Comparison of ENCODE assay signal across 34 cellular contexts in genomic region chr1:30169269-30169668, GRCh38.
"Had no signal": no experiment of that assay in that cellular context is flagged by ENCODE, and none has a peak within 500 bp of the region (broad histone marks: within the 10 kb centered on the region; RNA-seq: fewer than 3 reads in every experiment).

No MANE protein-coding gene starts in this region.

- H3K4me1 ChIP-seq: adrenal gland, body of pancreas, colonic mucosa, esophagus squamous epithelium, gastroesophageal sphincter had no signal

- DNase-seq: activated CD4-positive, alpha-beta memory T cell treated with anti-CD3 and anti-CD28 coated beads for 36 hours; activated CD4-positive, alpha-beta T cell treated with anti-CD3 and anti-CD28 coated beads for 36 hours; activated CD4-positive, alpha-beta T cell treated with anti-CD3 and anti-CD28 coated beads, Interleukin-2, amount 10 ng/mL, durations not matched to agents 24 days and 14 days; activated CD4-positive, CD25-positive, alpha-beta regulatory T cell; activated CD4-positive, CD25-positive, alpha-beta regulatory T cell treated with anti-CD3 and anti-CD28 coated beads, Interleukin-2, amount 50 U/mL, for 72 hours; activated CD8-positive, alpha-beta memory T cell treated with anti-CD3 and anti-CD28 coated beads, Interleukin-2, amount 10 ng/mL, durations not matched to agents 7 days and 5 days; activated CD8-positive, alpha-beta memory T cell treated with anti-CD3 and anti-CD28 coated beads, Interleukin-2, amount 50 U/mL, for 4 hours; activated CD8-positive, alpha-beta T cell treated with anti-CD3 and anti-CD28 coated beads, Interleukin-2, amount 10 ng/mL, durations not matched to agents 7 days and 5 days; activated effector memory CD4-positive, alpha-beta T cell treated with anti-CD3 and anti-CD28 coated beads, Interleukin-2, amount 50 U/mL, for 16 hours; activated naive CD4-positive, alpha-beta T cell treated with anti-CD3 and anti-CD28 coated beads for 36 hours; activated naive CD8-positive, alpha-beta T cell treated with anti-CD3 and anti-CD28 coated beads for 36 hours; activated naive CD8-positive, alpha-beta T cell treated with anti-CD3 and anti-CD28 coated beads, Interleukin-2, amount 50 U/mL, for 24 hours; activated T-cell treated with anti-CD3 and anti-CD28 coated beads, Interleukin-2, amount 50 U/mL, for 1 hour; activated T-cell treated with anti-CD3 and anti-CD28 coated beads, Interleukin-2, amount 50 U/mL, for 48 hours; adrenal gland; amygdala; aorta; body of pancreas; central memory CD4-positive, alpha-beta T cell; cerebellar nuclear complex; colonic mucosa; effector memory CD4-positive, alpha-beta T cell; esophagus squamous epithelium; foreskin melanocyte; SW 1271; T-helper 1 cell; T-helper 17 cell; T1000 had no signal

- H3K27ac Mint-ChIP-seq: activated CD4-positive, alpha-beta memory T cell treated with anti-CD3 and anti-CD28 coated beads for 36 hours; activated CD4-positive, alpha-beta T cell treated with anti-CD3 and anti-CD28 coated beads for 36 hours; activated CD4-positive, alpha-beta T cell treated with anti-CD3 and anti-CD28 coated beads, Interleukin-2, amount 10 ng/mL, durations not matched to agents 24 days and 14 days; activated CD8-positive, alpha-beta memory T cell treated with anti-CD3 and anti-CD28 coated beads, Interleukin-2, amount 10 ng/mL, durations not matched to agents 7 days and 5 days; activated CD8-positive, alpha-beta T cell treated with anti-CD3 and anti-CD28 coated beads, Interleukin-2, amount 10 ng/mL, durations not matched to agents 7 days and 5 days; activated naive CD4-positive, alpha-beta T cell treated with anti-CD3 and anti-CD28 coated beads for 36 hours; activated naive CD4-positive, alpha-beta T cell treated with anti-CD3 and anti-CD28 coated beads, Interleukin-2, amount 50 U/mL, for 24 hours; activated naive CD8-positive, alpha-beta T cell treated with anti-CD3 and anti-CD28 coated beads for 36 hours; activated naive CD8-positive, alpha-beta T cell treated with anti-CD3 and anti-CD28 coated beads, Interleukin-2, amount 50 U/mL, for 24 hours; activated T-helper 1 cell treated with anti-CD3 and anti-CD28 coated beads, Interleukin-12 subunit alpha, Interleukin-12 subunit beta, Interleukin-2, Interleukin-4 antibody, amounts not matched to agents 30 ng/mL and 10 ng/mL and 1 ng/mL, durations not matched to agents 14 hours and 24 hours and 36 hours; activated T-helper 2 cell treated with anti-CD3 and anti-CD28 coated beads, Interferon-gamma antibody, Interleukin-2, Interleukin-4, amounts not matched to agents 10 μg/mL and 5 μg/mL and 100 μg/mL, durations not matched to agents 14 hours and 24 hours and 36 hours; T-helper 17 cell; T-helper 2 cell treated with Interferon-gamma antibody and Interleukin-4, amounts not matched to agents 5 μg/mL and 100 μg/mL, for 36 hours had no signal

- H3K4me3 ChIP-seq: adrenal gland, body of pancreas, cardiac muscle cell, colonic mucosa, esophagus squamous epithelium, gastroesophageal sphincter had no signal

- H3K9me3 Mint-ChIP-seq: activated CD4-positive, alpha-beta memory T cell treated with anti-CD3 and anti-CD28 coated beads for 36 hours; activated CD4-positive, alpha-beta T cell treated with anti-CD3 and anti-CD28 coated beads, Interleukin-2, amount 10 ng/mL, durations not matched to agents 24 days and 14 days; activated naive CD4-positive, alpha-beta T cell treated with anti-CD3 and anti-CD28 coated beads for 36 hours; activated naive CD4-positive, alpha-beta T cell treated with anti-CD3 and anti-CD28 coated beads, Interleukin-2, amount 50 U/mL, for 24 hours; activated naive CD8-positive, alpha-beta T cell treated with anti-CD3 and anti-CD28 coated beads for 36 hours; activated naive CD8-positive, alpha-beta T cell treated with anti-CD3 and anti-CD28 coated beads, Interleukin-2, amount 50 U/mL, for 24 hours; activated T-helper 1 cell treated with anti-CD3 and anti-CD28 coated beads, Interleukin-12 subunit alpha, Interleukin-12 subunit beta, Interleukin-2, Interleukin-4 antibody, amounts not matched to agents 30 ng/mL and 10 ng/mL and 1 ng/mL, durations not matched to agents 14 hours and 24 hours and 36 hours; activated T-helper 2 cell treated with anti-CD3 and anti-CD28 coated beads, Interferon-gamma antibody, Interleukin-2, Interleukin-4, amounts not matched to agents 10 μg/mL and 5 μg/mL and 100 μg/mL, durations not matched to agents 14 hours and 24 hours and 36 hours; T-helper 2 cell treated with Interferon-gamma antibody and Interleukin-4, amounts not matched to agents 5 μg/mL and 100 μg/mL, for 36 hours had no signal

- ATAC-seq: activated CD4-positive, alpha-beta T cell treated with anti-CD3 and anti-CD28 coated beads for 36 hours; activated CD8-positive, alpha-beta memory T cell treated with anti-CD3 and anti-CD28 coated beads, Interleukin-2, amount 10 ng/mL, durations not matched to agents 7 days and 5 days; activated CD8-positive, alpha-beta T cell treated with anti-CD3 and anti-CD28 coated beads, Interleukin-2, amount 10 ng/mL, durations not matched to agents 7 days and 5 days; activated naive CD8-positive, alpha-beta T cell treated with anti-CD3 and anti-CD28 coated beads, Interleukin-2, amount 50 U/mL, for 24 hours; body of pancreas; gastroesophageal sphincter; T-helper 17 cell had no signal

- H3K36me3 ChIP-seq: adrenal gland, cardiac muscle cell, colonic mucosa, esophagus squamous epithelium, gastroesophageal sphincter had no signal

- H3K27ac ChIP-seq: adrenal gland, body of pancreas, cardiac muscle cell, colonic mucosa, esophagus squamous epithelium, gastroesophageal sphincter had no signal

- H3K4me3 Mint-ChIP-seq: activated CD4-positive, alpha-beta memory T cell treated with anti-CD3 and anti-CD28 coated beads for 36 hours; activated CD4-positive, alpha-beta T cell treated with anti-CD3 and anti-CD28 coated beads for 36 hours; activated CD4-positive, alpha-beta T cell treated with anti-CD3 and anti-CD28 coated beads, Interleukin-2, amount 10 ng/mL, durations not matched to agents 24 days and 14 days; activated CD8-positive, alpha-beta memory T cell treated with anti-CD3 and anti-CD28 coated beads, Interleukin-2, amount 10 ng/mL, durations not matched to agents 7 days and 5 days; activated CD8-positive, alpha-beta T cell treated with anti-CD3 and anti-CD28 coated beads, Interleukin-2, amount 10 ng/mL, durations not matched to agents 7 days and 5 days; activated naive CD4-positive, alpha-beta T cell treated with anti-CD3 and anti-CD28 coated beads for 36 hours; activated naive CD4-positive, alpha-beta T cell treated with anti-CD3 and anti-CD28 coated beads, Interleukin-2, amount 50 U/mL, for 24 hours; activated naive CD8-positive, alpha-beta T cell treated with anti-CD3 and anti-CD28 coated beads for 36 hours; activated naive CD8-positive, alpha-beta T cell treated with anti-CD3 and anti-CD28 coated beads, Interleukin-2, amount 50 U/mL, for 24 hours; activated T-helper 1 cell treated with anti-CD3 and anti-CD28 coated beads, Interleukin-12 subunit alpha, Interleukin-12 subunit beta, Interleukin-2, Interleukin-4 antibody, amounts not matched to agents 30 ng/mL and 10 ng/mL and 1 ng/mL, durations not matched to agents 14 hours and 24 hours and 36 hours; T-helper 17 cell; T-helper 2 cell treated with Interferon-gamma antibody and Interleukin-4, amounts not matched to agents 5 μg/mL and 100 μg/mL, for 36 hours had no signal

- H3K4me1 Mint-ChIP-seq: activated CD4-positive, alpha-beta T cell treated with anti-CD3 and anti-CD28 coated beads for 36 hours; activated CD4-positive, alpha-beta T cell treated with anti-CD3 and anti-CD28 coated beads, Interleukin-2, amount 10 ng/mL, durations not matched to agents 24 days and 14 days; activated CD8-positive, alpha-beta memory T cell treated with anti-CD3 and anti-CD28 coated beads, Interleukin-2, amount 10 ng/mL, durations not matched to agents 7 days and 5 days; activated naive CD4-positive, alpha-beta T cell treated with anti-CD3 and anti-CD28 coated beads, Interleukin-2, amount 50 U/mL, for 24 hours; activated naive CD8-positive, alpha-beta T cell treated with anti-CD3 and anti-CD28 coated beads for 36 hours; activated naive CD8-positive, alpha-beta T cell treated with anti-CD3 and anti-CD28 coated beads, Interleukin-2, amount 50 U/mL, for 24 hours had no signal

- H3K27me3 ChIP-seq: adrenal gland, body of pancreas, cardiac muscle cell, colonic mucosa had no signal

- H3K36me3 Mint-ChIP-seq: activated CD4-positive, alpha-beta memory T cell treated with anti-CD3 and anti-CD28 coated beads for 36 hours; activated CD8-positive, alpha-beta memory T cell treated with anti-CD3 and anti-CD28 coated beads, Interleukin-2, amount 10 ng/mL, durations not matched to agents 7 days and 5 days; activated naive CD4-positive, alpha-beta T cell treated with anti-CD3 and anti-CD28 coated beads, Interleukin-2, amount 50 U/mL, for 24 hours; activated naive CD8-positive, alpha-beta T cell treated with anti-CD3 and anti-CD28 coated beads for 36 hours had no signal

- H3K9me3 ChIP-seq: adrenal gland, body of pancreas, colonic mucosa, esophagus squamous epithelium, gastroesophageal sphincter had no signal
